Comparison of ENCODE assay signal across 24 cellular contexts in genomic region chr4:8759987-8760386, GRCh38.
DNase-seq lines count a peak whose midpoint lies in the region; ATAC-seq, FAIRE-seq and TF ChIP-seq lines count a peak whose summit lies in the region.
"Had no signal": no experiment of that assay in that cellular context is flagged by ENCODE, and none has a peak within 500 bp of the region (broad histone marks: within the 10 kb centered on the region; RNA-seq: fewer than 3 reads in every experiment).

No MANE protein-coding gene starts in this region.

- H2AFZ ChIP-seq in K562 (ENCODE audit: low read depth, low read length) (no peak overlapping the region), osteoblast (ENCODE audit: low read length) (no peak overlapping the region)

- TF ChIP-seq CTCF in A549 (IDR thresholded peaks at IDR 0.05) (no peak), K562 (IDR thresholded peaks at IDR 0.05 in 2 of 3, conservative IDR thresholded peaks at IDR 0.05 in 1 of 3; ENCODE audit: insufficient read depth in 2 of 3, low read depth in 1 of 3, low read length in 3 of 3) (no peak), osteoblast (IDR thresholded peaks at IDR 0.05; ENCODE audit: extremely low read depth, low read depth, low read length) (no peak), colonic mucosa (IDR thresholded peaks at IDR 0.05) (no peak)

- POLR2A ChIA-PET in A549 (lab: Yijun Ruan, JAX) (no interaction called here), K562 (lab: Yijun Ruan, JAX) (no interaction called here)

- no peak for ATAC-seq in A549
- ATAC-seq in K562 = peak; percentile 55
- no peak for ATAC-seq in HG03521 (IDR thresholded peaks at IDR 0.05; ENCODE audit: unreplicated experiment)
- ATAC-seq: effector memory CD8-positive, alpha-beta T cell; Panc1; psoas muscle; stimulated activated naive CD8-positive, alpha-beta T cell treated with anti-CD3 and anti-CD28 coated beads, Interleukin-15, amount 100 ng/mL, for 72 hours had no signal

- FAIRE-seq in A549 (lab: Jason Lieb, UNC) (no peak), K562 (lab: Jason Lieb, UNC) (peak; percentile 19)
- FAIRE-seq: H54 had no signal

- no peaks in the 10 kb centered on the region for H3K27me3 ChIP-seq in MG63
- peaks cover under 1 to 44% of the 10 kb centered on the region in 2 experiments; a peak in 4 of 5 replicates for H3K27me3 ChIP-seq in K562 (ENCODE audit: control insufficient read depth in 2 of 2, insufficient read depth in 2 of 2, low read length in 2 of 2)
- no peaks in the 10 kb centered on the region for H3K27me3 ChIP-seq in osteoblast (ENCODE audit: insufficient read depth, low read length)
- H3K27me3 ChIP-seq in colonic mucosa = no peaks in the 10 kb centered on the region
- H3K27me3 ChIP-seq: BLaER1 treated with 17β-estradiol and CSF1 and Interleukin-3, amounts not matched to agents 10 nM and 100 nM; tibial nerve had no signal

- no peak for DNase-seq in A549 (ENCODE audit: low read depth in 1 of 2, low spot score in 1 of 2)
- no peak for DNase-seq in MG63
- no peak for DNase-seq in K562 (ENCODE audit: extremely low read depth in 1 of 4, low spot score in 3 of 4)
- peak; percentile 1 for DNase-seq in osteoblast (ENCODE audit: insufficient read length, low spot score, missing footprints)
- no peak for DNase-seq in colonic mucosa
- DNase-seq in midbrain (lab: John Stamatoyannopoulos, UW) = no peak
- DNase-seq: activated CD4-positive, alpha-beta T cell treated with anti-CD3 and anti-CD28 coated beads, Interleukin-2, amount 10 ng/mL, durations not matched to agents 7 days and 5 days; activated naive CD4-positive, alpha-beta T cell treated with Interleukin-2 at 50 U/mL for 16 hours; activated T-cell treated with anti-CD3 and anti-CD28 coated beads, Interleukin-2, amount 50 U/mL, for 48 hours; amygdala; DND-41; effector memory CD8-positive, alpha-beta T cell; NCI-H2171; NCI-H69; SJCRH30; stimulated activated CD8-positive, alpha-beta memory T cell treated with anti-CD3 and anti-CD28 coated beads, Interleukin-4, amount 100 ng/mL, for 48 hours; stimulated activated naive CD8-positive, alpha-beta T cell treated with anti-CD3 and anti-CD28 coated beads, Interleukin-15, amount 100 ng/mL, for 72 hours had no signal

- TF ChIP-seq POLR2A in A549 (IDR thresholded peaks at IDR 0.05; ENCODE audit: low read length) = no peak
- no peak for TF ChIP-seq POLR2A in K562 (conservative IDR thresholded peaks at IDR 0.05)

- 48% methylated on average over 19 of the region's 19 CpGs for WGBS in A549 (ENCODE audit: missing lambda C conversion rate)
- WGBS in K562 (ENCODE audit: insufficient coverage, low coverage, missing lambda C conversion rate) = 6% methylated on average over 18 of the region's 19 CpGs

- CTCF ChIA-PET in A549 (lab: Yijun Ruan, JAX) (no interaction called here), K562 (lab: Yijun Ruan, JAX; ENCODE audit: low intra/inter-chr PET ratio) (no interaction called here)

- H4K20me1 ChIP-seq in K562 (replicated peaks; ENCODE audit: control insufficient read depth, insufficient read depth, low read length) (0 out of 2 replicates have a peak, but pooled peaks cover 6% of the 10 kb centered on the region), osteoblast (ENCODE audit: insufficient read depth, low read length) (no peaks in the 10 kb centered on the region)

- H3K27ac ChIP-seq in A549 (no peak overlapping the region), K562 (ENCODE audit: extremely low read depth, low read depth, low read length) (no peak overlapping the region), osteoblast (ENCODE audit: low read depth, low read length) (no peak overlapping the region), colonic mucosa (no peak overlapping the region)
- H3K27ac ChIP-seq: BLaER1 treated with 17β-estradiol and CSF1 and Interleukin-3, amounts not matched to agents 10 nM and 100 nM; breast epithelium; psoas muscle; SJCRH30; tibial nerve had no signal

- H3K79me2 ChIP-seq in K562 (ENCODE audit: control insufficient read depth, insufficient read depth, low read length) (no peaks in the 10 kb centered on the region), osteoblast (ENCODE audit: insufficient read depth, low read length) (no peaks in the 10 kb centered on the region)

- in situ Hi-C loops in K562 (cut with MboI) = no loop called here

- TF ChIP-seq RAD21 in A549 (conservative IDR thresholded peaks at IDR 0.05 in 1 of 2, IDR thresholded peaks at IDR 0.05 in 1 of 2) (no peak), K562 (CRISPR knock-in tag; conservative IDR thresholded peaks at IDR 0.05 in 1 of 2, IDR thresholded peaks at IDR 0.05 in 1 of 2) (no peak)

- H3K9me1 ChIP-seq in K562 (ENCODE audit: control insufficient read depth, insufficient read depth, low read length) = no peaks in the 10 kb centered on the region

- H3K4me1 ChIP-seq in A549 (no peaks in the 10 kb centered on the region), K562 (replicated peaks in 1 of 2; ENCODE audit: control insufficient read depth in 2 of 2, insufficient read depth in 2 of 2, low read length in 2 of 2) (no peaks in the 10 kb centered on the region; a peak in 1 of 5 replicates), osteoblast (ENCODE audit: insufficient read depth, low read length) (no peaks in the 10 kb centered on the region), colonic mucosa (no peaks in the 10 kb centered on the region)
- H3K4me1 ChIP-seq: BLaER1 treated with 17β-estradiol and CSF1 and Interleukin-3, amounts not matched to agents 10 nM and 100 nM; breast epithelium; psoas muscle; SJCRH30; tibial nerve had no signal

- H3K9me3 ChIP-seq in A549 (no peaks in the 10 kb centered on the region), MG63 (no peaks in the 10 kb centered on the region), K562 (replicated peaks; ENCODE audit: control insufficient read depth, insufficient read depth, low read depth, low read length) (no peaks in the 10 kb centered on the region), osteoblast (ENCODE audit: low read depth, low read length) (no peaks in the 10 kb centered on the region), colonic mucosa (no peaks in the 10 kb centered on the region)
- H3K9me3 ChIP-seq: breast epithelium, psoas muscle, SJCRH30 had no signal

- TF ChIP-seq EP300 in A549 (IDR thresholded peaks at IDR 0.05) (no peak), K562 (IDR thresholded peaks at IDR 0.05; ENCODE audit: low read length) (no peak)

- H3K9ac ChIP-seq in K562 (ENCODE audit: insufficient read depth in 1 of 2, low read depth in 2 of 2, low read length in 2 of 2) = no peak overlapping the region
- no peak overlapping the region for H3K9ac ChIP-seq in colonic mucosa (ENCODE audit: low read depth in 2 of 2, low read length in 2 of 2)
- H3K9ac ChIP-seq: BLaER1 treated with 17β-estradiol and CSF1 and Interleukin-3, amounts not matched to agents 10 nM and 100 nM had no signal

- no TSS peak for BruUV-seq in K562 (replicated peaks; lab: Mats Ljungman, UMichigan)

- H3K4me2 ChIP-seq in A549 (peak overlapping the region; percentile 14; the same call in 1 of the 3 replicates), K562 (ENCODE audit: insufficient read depth, low read length) (no peak overlapping the region; the same call in 1 of the 2 replicates), osteoblast (ENCODE audit: insufficient read depth, low read length) (no peak overlapping the region)
- H3K4me2 ChIP-seq: BLaER1 treated with 17β-estradiol and CSF1 and Interleukin-3, amounts not matched to agents 10 nM and 100 nM had no signal

- intact Hi-C loops in K562 (cut with micrococcal nuclease) = no loop called here
- intact Hi-C loops in colonic mucosa (cut with DNase I) = no loop called here

- no peaks in the 10 kb centered on the region for H3K36me3 ChIP-seq in MG63
- H3K36me3 ChIP-seq in K562 (ENCODE audit: control insufficient read depth, insufficient read depth, low read length) = no peaks in the 10 kb centered on the region
- H3K36me3 ChIP-seq in osteoblast (ENCODE audit: insufficient read depth, low read length) = no peaks in the 10 kb centered on the region
- no peaks in the 10 kb centered on the region for H3K36me3 ChIP-seq in colonic mucosa
- H3K36me3 ChIP-seq: BLaER1 treated with 17β-estradiol and CSF1 and Interleukin-3, amounts not matched to agents 10 nM and 100 nM; breast epithelium; SJCRH30; tibial nerve had no signal

- H3K4me3 ChIP-seq in A549 (no peak overlapping the region), MG63 (peak overlapping the region; percentile 16; the same call in 1 of the 2 replicates), K562 (no peak overlapping the region), osteoblast (ENCODE audit: insufficient read depth, low read length) (no peak overlapping the region), colonic mucosa (no peak overlapping the region)
- H3K4me3 ChIP-seq: BLaER1 treated with 17β-estradiol and CSF1 and Interleukin-3, amounts not matched to agents 10 nM and 100 nM; breast epithelium; psoas muscle; SJCRH30; tibial nerve had no signal

TF ChIP-seq in A549, 52 proteins besides CTCF, POLR2A, EP300 and RAD21:
- TF ChIP-seq MYC (IDR thresholded peaks at IDR 0.05; ENCODE audit: borderline replicate concordance, low read length) (no peak), GATA3 (IDR thresholded peaks at IDR 0.05; ENCODE audit: borderline replicate concordance) (no peak)
TF ChIP-seq in A549: peak in this region for 0.

TF ChIP-seq in K562, 482 proteins besides CTCF, POLR2A, EP300 and RAD21:
- TF ChIP-seq PKNOX1 (IDR thresholded peaks at IDR 0.05) (peak; percentile 50; the same call in 1 of the 2 replicates), GATAD2B (IDR thresholded peaks at IDR 0.05; ENCODE audit: borderline replicate concordance) (no peak), MEIS2 (IDR thresholded peaks at IDR 0.05; ENCODE audit: partially characterized antibody) (peak; percentile 54), ZBTB2 (IDR thresholded peaks at IDR 0.05) (no peak)
